Comparison of ENCODE assay signal across 2 cellular contexts in genomic region chr2:37581433-37581832, GRCh38.
TF ChIP-seq lines count a peak whose summit lies in the region.

No MANE protein-coding gene starts in this region.

TF ChIP-seq in SK-N-SH treated with all-trans-retinoic acid at 6 μM for 48 hours, 23 proteins besides CTCF, POLR2A, EP300 and RAD21 (continued from another document):
- TF ChIP-seq TSHZ2 (CRISPR knock-in tag; IDR thresholded peaks at IDR 0.05): peak; percentile 22; the same call in 1 of the 2 replicates
- no peak for TF ChIP-seq ZFP30 (CRISPR knock-in tag; IDR thresholded peaks at IDR 0.05)
- peak; percentile 81 for TF ChIP-seq CREB5 (CRISPR knock-in tag; IDR thresholded peaks at IDR 0.05; ENCODE audit: low read depth)
- no peak for TF ChIP-seq PATZ1 (CRISPR knock-in tag; IDR thresholded peaks at IDR 0.05; ENCODE audit: borderline replicate concordance)
- TF ChIP-seq GLIS3 (CRISPR knock-in tag; IDR thresholded peaks at IDR 0.05): peak; percentile 21; the same call in 1 of the 2 replicates

TF ChIP-seq in SK-N-SH, 30 proteins besides CTCF, POLR2A, EP300 and RAD21 (continued from another document):
- no peak for TF ChIP-seq RXRA (IDR thresholded peaks at IDR 0.05; ENCODE audit: borderline replicate concordance, low read depth)
- TF ChIP-seq RFX5 (IDR thresholded peaks at IDR 0.05; ENCODE audit: low read length): no peak
- no peak for TF ChIP-seq USF2 (IDR thresholded peaks at IDR 0.05; ENCODE audit: borderline replicate concordance, low read depth, low read length)
